10 cellular contexts compared by ENCODE assay signal in genomic region chr11:34977039-34977906, GRCh38.
DNase-seq lines count a peak whose midpoint lies in the region; ATAC-seq lines count a peak whose summit lies in the region.
"Had no signal": no experiment of that assay in that cellular context is flagged by ENCODE, and none has a peak within 500 bp of the region (broad histone marks: within the 10 kb centered on the region; RNA-seq: fewer than 3 reads in every experiment).

No MANE protein-coding gene starts in this region.

- no peaks in the 10 kb centered on the region for H3K27me3 ChIP-seq in SJCRH30

- peaks cover 34% of the 10 kb centered on the region for H3K4me1 ChIP-seq in SJCRH30

- no peak overlapping the region for H3K4me3 ChIP-seq in SJCRH30

- no peak for ATAC-seq in HG02840 (IDR thresholded peaks at IDR 0.05; ENCODE audit: low FRiP score, unreplicated experiment)
- ATAC-seq: activated naive CD8-positive, alpha-beta T cell treated with anti-CD3 and anti-CD28 coated beads, Interleukin-2, amount 50 U/mL, for 24 hours had no signal

- H3K36me3 ChIP-seq in SJCRH30 = peaks cover 30% of the 10 kb centered on the region

- DNase-seq in HPDE6-E6E7 (ENCODE audit: extremely low spot score) = peak; percentile 32
- DNase-seq in SJCRH30 = peak in 1 of 2 experiments; percentile 22
- DNase-seq in fibroblast of peridontal ligament (ENCODE audit: extremely low read depth) = peak; percentile 82
- DNase-seq in stromal cell of bone marrow (ENCODE audit: low read depth) = peak; percentile 42
- no peak for DNase-seq in NCI-H2196 (lab: John Stamatoyannopoulos, UW; ENCODE audit: unreplicated experiment)
- DNase-seq in cortex of kidney (lab: John Stamatoyannopoulos, UW) = no peak
- DNase-seq: activated naive CD8-positive, alpha-beta T cell treated with anti-CD3 and anti-CD28 coated beads, Interleukin-2, amount 50 U/mL, for 24 hours; NCI-H526; occipital lobe had no signal

- H3K27ac ChIP-seq in SJCRH30 = peak overlapping the region; percentile 34; the same call in 1 of the 2 replicates

- H3K9me3 ChIP-seq in SJCRH30 (replicated peaks) = no peaks in the 10 kb centered on the region

Comparison
In these comparisons a context has a peak if more than half of its experiments do, and no peak if none do; other contexts are left out.
1. DNase-seq: peak in HPDE6-E6E7 (single experiment), fibroblast of peridontal ligament (single experiment) and stromal cell of bone marrow (single experiment); none in NCI-H2196 (single experiment) and cortex of kidney (single experiment).